8 cellular contexts compared by ENCODE assay signal in the genomic region with DNA sequence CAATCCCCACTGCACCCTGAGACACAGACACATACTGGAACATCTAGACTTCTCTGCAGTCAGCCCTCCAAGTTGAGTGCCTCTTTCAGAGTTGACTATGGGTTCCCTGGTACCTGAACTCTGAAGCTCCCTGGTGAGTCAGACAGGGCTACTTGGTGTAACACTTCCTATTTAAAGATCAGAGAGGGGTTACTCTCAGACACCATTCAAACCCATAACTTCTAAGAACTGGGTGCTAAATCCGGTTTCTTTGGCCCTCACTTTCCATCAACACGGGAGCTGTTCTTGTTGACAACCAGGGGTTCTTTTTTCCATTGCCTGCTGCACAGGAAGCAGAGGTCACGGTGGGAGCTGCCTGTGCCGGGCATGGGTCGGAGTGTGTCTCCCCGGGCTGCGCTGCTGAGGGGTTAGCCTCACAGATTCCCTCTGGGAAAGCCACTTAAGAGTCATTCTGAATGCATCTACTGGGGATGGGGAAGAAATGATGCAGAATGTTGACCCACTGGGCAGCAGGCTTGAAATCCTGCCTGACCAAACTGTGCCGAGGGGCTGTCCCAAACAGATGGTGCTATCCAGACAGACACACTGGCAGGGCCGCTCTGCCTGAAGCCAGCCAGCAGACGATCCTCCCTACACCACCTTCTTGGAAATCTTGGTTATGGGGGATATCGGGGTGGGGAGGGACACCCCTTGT.
DNase-seq lines count a peak whose midpoint lies in the region; ATAC-seq and TF ChIP-seq lines count a peak whose summit lies in the region.

No MANE protein-coding gene starts in this region.

- H3K4me3 ChIP-seq in dorsolateral prefrontal cortex = peak overlapping the region in 35 of 59 donors; percentile 12 to 58 (median 43)

- intact Hi-C loops in dorsolateral prefrontal cortex (cut with DNase I) = no loop called here

- peak overlapping the region in 41 of 59 donors; percentile 13 to 91 (median 76) for H3K27ac ChIP-seq in dorsolateral prefrontal cortex

- DNase-seq in activated CD4-positive, alpha-beta T cell treated with anti-CD3 and anti-CD28 coated beads for 1 hour = peak; percentile 37
- DNase-seq in dorsolateral prefrontal cortex (peak in 1 of 10 donors; percentile 45), NCI-H82 (lab: John Stamatoyannopoulos, UW) (no peak), GM03348 (ENCODE audit: low spot score) (no peak)
- DNase-seq in stimulated activated CD4-positive, alpha-beta T cell treated with anti-CD3 and anti-CD28 coated beads, TNF-alpha, amount 100 ng/mL, for 1 hour (ENCODE audit: low read depth in 3 of 3, low spot score in 1 of 3) = peak in 2 of 3 donors; percentile 8 to 21

- TF ChIP-seq CTCF in dorsolateral prefrontal cortex (IDR thresholded peaks at IDR 0.05 in 54 of 56, conservative IDR thresholded peaks at IDR 0.05 in 2 of 56; ENCODE audit: low read depth in 1 of 56, partially characterized antibody in 56 of 56) = no peak

- ATAC-seq in GM19351 (IDR thresholded peaks at IDR 0.05; ENCODE audit: unreplicated experiment) = peak; percentile 54
- ATAC-seq in HG02840 (IDR thresholded peaks at IDR 0.05; ENCODE audit: low FRiP score, unreplicated experiment) = no peak
- ATAC-seq in HG03460 (IDR thresholded peaks at IDR 0.05; ENCODE audit: unreplicated experiment) = no peak

- peaks cover 0 to 3% (median 0%) of the 10 kb centered on the region in 45 donors for H3K27me3 ChIP-seq in dorsolateral prefrontal cortex

Comparison
In these comparisons a context has a peak if more than half of its experiments do, and no peak if none do; other contexts are left out.
1. DNase-seq: peak in activated CD4-positive, alpha-beta T cell treated with anti-CD3 and anti-CD28 coated beads for 1 hour (single experiment) and stimulated activated CD4-positive, alpha-beta T cell treated with anti-CD3 and anti-CD28 coated beads, TNF-alpha, amount 100 ng/mL, for 1 hour (2 of 3); none in NCI-H82 (single experiment) and GM03348 (single experiment).